33 cellular contexts compared by ENCODE assay signal in the genomic region with DNA sequence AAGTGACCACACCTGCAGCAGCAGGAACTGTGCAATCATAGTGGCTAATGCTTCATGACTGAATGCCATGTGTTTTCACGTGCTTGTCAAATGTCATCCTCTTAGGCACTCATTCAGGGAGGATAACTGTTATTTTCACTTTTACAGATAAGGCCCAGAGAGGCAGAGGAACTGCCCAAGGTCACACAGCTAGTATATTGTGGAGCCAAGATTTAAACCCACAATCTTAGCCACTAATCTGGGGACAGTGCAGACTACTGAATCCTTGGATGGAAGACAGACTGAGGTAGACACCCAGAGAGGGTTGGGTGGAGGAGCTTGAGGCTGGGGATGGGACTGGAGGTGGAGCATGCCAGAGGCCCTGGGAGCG.
"Had no signal": no experiment of that assay in that cellular context is flagged by ENCODE, and none has a peak within 500 bp of the region (broad histone marks: within the 10 kb centered on the region; RNA-seq: fewer than 3 reads in every experiment).

No MANE protein-coding gene starts in this region.

- H3K9me3 ChIP-seq: adrenal gland, body of pancreas, breast epithelium had no signal

- FAIRE-seq: astrocyte, TTC549 had no signal

- ATAC-seq: activated CD8-positive, alpha-beta T cell treated with anti-CD3 and anti-CD28 coated beads for 36 hours; activated naive CD4-positive, alpha-beta T cell treated with anti-CD3 and anti-CD28 coated beads, Interleukin-2, amount 50 U/mL, for 72 hours; activated T-cell treated with anti-CD3 and anti-CD28 coated beads, Interleukin-2, amount 50 U/mL, for 4 hours; activated T-cell treated with anti-CD3 and anti-CD28 coated beads, Interleukin-2, amount 50 U/mL, for 72 hours; activated T-helper 17 cell treated with anti-CD3 and anti-CD28 coated beads, Interleukin-2, amount 50 U/mL, for 72 hours; body of pancreas had no signal

- H3K4me3 ChIP-seq: adrenal gland, body of pancreas, breast epithelium had no signal

- H3K27me3 ChIP-seq: adrenal gland, body of pancreas, breast epithelium had no signal

- DNase-seq: activated B cell treated with CpG ODN at 0.5 μM for 24 hours; activated CD4-positive, alpha-beta memory T cell treated with anti-CD3 and anti-CD28 coated beads for 36 hours; activated CD4-positive, alpha-beta T cell treated with anti-CD3 and anti-CD28 coated beads for 4 hours; activated CD4-positive, alpha-beta T cell treated with anti-CD3 and anti-CD28 coated beads, Interleukin-2, amount 10 ng/mL, durations not matched to agents 24 days and 14 days; activated CD4-positive, alpha-beta T cell treated with anti-CD3 and anti-CD28 coated beads, Interleukin-2, amount 50 U/mL, for 1 hour; activated CD4-positive, alpha-beta T cell treated with anti-CD3 and anti-CD28 coated beads, Interleukin-2, amount 50 U/mL, for 4 hours; activated CD4-positive, CD25-positive, alpha-beta regulatory T cell treated with anti-CD3 and anti-CD28 coated beads, Interleukin-2, amount 50 U/mL, for 72 hours; activated CD8-positive, alpha-beta memory T cell treated with anti-CD3 and anti-CD28 coated beads, Interleukin-2, amount 50 U/mL, for 4 hours; activated CD8-positive, alpha-beta T cell treated with anti-CD3 and anti-CD28 coated beads for 36 hours; activated effector memory CD4-positive, alpha-beta T cell treated with anti-CD3 and anti-CD28 coated beads, Interleukin-2, amount 50 U/mL, for 16 hours; activated gamma-delta T cell treated with Interleukin-2 at 50 U/mL for 16 hours; activated naive CD4-positive, alpha-beta T cell; activated naive CD4-positive, alpha-beta T cell treated with anti-CD3 and anti-CD28 coated beads for 36 hours; activated naive CD4-positive, alpha-beta T cell treated with anti-CD3 and anti-CD28 coated beads, Interleukin-2, amount 50 U/mL, for 16 hours; activated naive CD8-positive, alpha-beta T cell treated with anti-CD3 and anti-CD28 coated beads for 36 hours; activated T-cell treated with anti-CD3 and anti-CD28 coated beads for 4 hours; activated T-cell treated with anti-CD3 and anti-CD28 coated beads, Interleukin-2, amount 50 U/mL, for 1 hour; activated T-cell treated with anti-CD3 and anti-CD28 coated beads, Interleukin-2, amount 50 U/mL, for 4 hours; activated T-cell treated with anti-CD3 and anti-CD28 coated beads, Interleukin-2, amount 50 U/mL, for 72 hours; amniotic stem cell; aorta; body of pancreas; brain microvascular endothelial cell; central memory CD4-positive, alpha-beta T cell; T-helper 1 cell; T-helper 2 cell; T-helper 9 cell had no signal

- H3K4me1 ChIP-seq: breast epithelium had no signal

- H3K36me3 ChIP-seq: adrenal gland, brain microvascular endothelial cell, breast epithelium had no signal

- H3K27ac ChIP-seq: adrenal gland, body of pancreas, brain microvascular endothelial cell, breast epithelium had no signal
